ENCODE assay signal across 1 cellular context in genomic region chr15:100090411-100090810, GRCh38.
TF ChIP-seq lines count a peak whose summit lies in the region.

No MANE protein-coding gene starts in this region.

TF ChIP-seq in H1, 55 proteins besides CTCF, POLR2A, EP300 and RAD21 (continued from another document):
- no peak for TF ChIP-seq HDAC2 (IDR thresholded peaks at IDR 0.05; ENCODE audit: borderline replicate concordance in 1 of 2, low read depth in 2 of 2, low read length in 2 of 2)
